ENCODE assay signal across 14 cellular contexts in the genomic region with DNA sequence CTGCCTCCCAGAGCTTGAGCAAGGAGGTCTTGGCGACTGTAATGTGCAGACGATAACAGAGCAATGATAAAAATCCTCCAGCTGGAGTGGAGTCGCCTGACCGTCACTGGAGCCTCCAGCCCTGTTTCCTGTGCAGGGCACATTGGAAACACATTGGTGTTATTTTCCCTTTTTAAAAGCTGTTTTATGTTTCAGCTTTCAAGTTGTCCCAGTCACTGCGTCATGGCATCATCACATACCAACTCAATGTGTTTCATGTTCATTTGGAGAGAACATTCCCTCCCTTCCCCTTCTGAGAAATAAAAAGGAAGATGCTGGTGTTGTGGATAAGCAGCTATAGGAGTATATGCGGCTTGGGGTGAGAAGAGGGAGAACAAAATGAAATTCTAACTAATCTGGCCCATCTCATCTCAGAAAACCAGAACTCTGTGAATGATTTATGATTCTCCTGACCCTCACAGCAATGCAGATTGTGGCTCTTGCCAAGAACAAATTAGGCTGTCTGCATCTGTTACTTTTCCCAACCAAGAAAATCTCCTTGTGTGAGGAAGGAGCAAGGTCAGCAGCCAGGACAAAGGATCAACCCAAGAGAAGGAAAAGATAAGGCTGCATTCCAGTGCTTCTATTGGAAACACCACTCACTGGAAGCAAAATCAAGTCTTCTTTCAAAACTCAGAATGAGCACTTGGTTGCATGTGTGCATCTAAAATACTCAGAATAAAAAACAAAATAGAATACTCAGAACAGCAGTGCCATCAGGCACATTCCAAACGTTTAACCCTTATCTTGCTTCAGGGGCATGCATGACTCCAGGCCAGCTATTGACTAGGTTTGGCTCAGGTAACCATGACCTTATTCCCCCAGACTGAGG.
DNase-seq lines count a peak whose midpoint lies in the region; TF ChIP-seq lines count a peak whose summit lies in the region.
"Had no signal": no experiment of that assay in that cellular context is flagged by ENCODE, and none has a peak within 500 bp of the region (broad histone marks: within the 10 kb centered on the region; RNA-seq: fewer than 3 reads in every experiment).

No MANE protein-coding gene starts in this region.

- no peaks in the 10 kb centered on the region for H3K4me1 Mint-ChIP-seq in activated T-helper 2 cell treated with anti-CD3 and anti-CD28 coated beads, Interferon-gamma antibody, Interleukin-2, Interleukin-4, amounts not matched to agents 10 μg/mL and 5 μg/mL and 100 μg/mL, durations not matched to agents 14 hours and 24 hours and 36 hours (ENCODE audit: low read depth)
- H3K4me1 Mint-ChIP-seq in CD4-positive, alpha-beta memory T cell = peaks cover 0 to 2% (median 0%) of the 10 kb centered on the region in 4 donors

- CTCF ChIA-PET in CD4-positive, alpha-beta memory T cell (lab: Charles Lee; ENCODE audit: partially characterized antibody) = no interaction called here

- no peaks in the 10 kb centered on the region for H3K36me3 Mint-ChIP-seq in activated T-helper 2 cell treated with anti-CD3 and anti-CD28 coated beads, Interferon-gamma antibody, Interleukin-2, Interleukin-4, amounts not matched to agents 10 μg/mL and 5 μg/mL and 100 μg/mL, durations not matched to agents 14 hours and 24 hours and 36 hours (ENCODE audit: low read depth)
- H3K36me3 Mint-ChIP-seq in CD4-positive, alpha-beta memory T cell = peaks cover 0 to 17% of the 10 kb centered on the region in 2 donors
- H3K36me3 Mint-ChIP-seq: natural killer cell had no signal

- peak overlapping the region in 12 of 21 experiments; percentile 0 to 71 (median 39) for H3K27ac ChIP-seq in skin epidermis
- H3K27ac ChIP-seq in CD4-positive, alpha-beta memory T cell (ENCODE audit: low read depth, low read length) = no peak overlapping the region
- H3K27ac ChIP-seq: C4-2B had no signal

- H3K27ac Mint-ChIP-seq in activated T-helper 2 cell treated with anti-CD3 and anti-CD28 coated beads, Interferon-gamma antibody, Interleukin-2, Interleukin-4, amounts not matched to agents 10 μg/mL and 5 μg/mL and 100 μg/mL, durations not matched to agents 14 hours and 24 hours and 36 hours = no peak overlapping the region
- H3K27ac Mint-ChIP-seq in CD4-positive, alpha-beta memory T cell = no peak overlapping the region
- H3K27ac Mint-ChIP-seq: activated T-helper 17 cell treated with anti-CD3 and anti-CD28 coated beads, Interleukin-2, amount 50 U/mL, for 72 hours; dendritic cell treated with granulocyte-macrophage colony-stimulating factor and Interleukin-4, amounts not matched to agents 40 ng/mL and 50 ng/mL, for 4 days; natural killer cell had no signal

- no peaks in the 10 kb centered on the region for H3K36me3 ChIP-seq in CD4-positive, alpha-beta memory T cell (ENCODE audit: insufficient read depth, low read length)

- H3K27me3 Mint-ChIP-seq in activated T-helper 2 cell treated with anti-CD3 and anti-CD28 coated beads, Interferon-gamma antibody, Interleukin-2, Interleukin-4, amounts not matched to agents 10 μg/mL and 5 μg/mL and 100 μg/mL, durations not matched to agents 14 hours and 24 hours and 36 hours (ENCODE audit: low read depth) = no peaks in the 10 kb centered on the region
- H3K27me3 Mint-ChIP-seq in CD4-positive, alpha-beta memory T cell = no peaks in the 10 kb centered on the region
- H3K27me3 Mint-ChIP-seq: activated T-helper 17 cell treated with anti-CD3 and anti-CD28 coated beads, Interleukin-2, amount 50 U/mL, for 72 hours; dendritic cell treated with granulocyte-macrophage colony-stimulating factor and Interleukin-4, amounts not matched to agents 40 ng/mL and 50 ng/mL, for 4 days had no signal

- no peak for TF ChIP-seq CTCF in cardiac fibroblast (IDR thresholded peaks at IDR 0.05; ENCODE audit: low read depth, low read length)

- no peaks in the 10 kb centered on the region for H3K9me3 Mint-ChIP-seq in activated T-helper 2 cell treated with anti-CD3 and anti-CD28 coated beads, Interferon-gamma antibody, Interleukin-2, Interleukin-4, amounts not matched to agents 10 μg/mL and 5 μg/mL and 100 μg/mL, durations not matched to agents 14 hours and 24 hours and 36 hours
- H3K9me3 Mint-ChIP-seq in CD4-positive, alpha-beta memory T cell = no peaks in the 10 kb centered on the region
- H3K9me3 Mint-ChIP-seq: activated T-helper 17 cell treated with anti-CD3 and anti-CD28 coated beads, Interleukin-2, amount 50 U/mL, for 72 hours; dendritic cell treated with granulocyte-macrophage colony-stimulating factor and Interleukin-4, amounts not matched to agents 40 ng/mL and 50 ng/mL, for 4 days; natural killer cell had no signal

- no peaks in the 10 kb centered on the region for H3K27me3 ChIP-seq in CD4-positive, alpha-beta memory T cell (ENCODE audit: insufficient read depth, low read length)

- no peak overlapping the region for H3K4me3 Mint-ChIP-seq in activated T-helper 2 cell treated with anti-CD3 and anti-CD28 coated beads, Interferon-gamma antibody, Interleukin-2, Interleukin-4, amounts not matched to agents 10 μg/mL and 5 μg/mL and 100 μg/mL, durations not matched to agents 14 hours and 24 hours and 36 hours (ENCODE audit: low read depth)
- peak overlapping the region in 1 of 8 donors; percentile 4 for H3K4me3 Mint-ChIP-seq in CD4-positive, alpha-beta memory T cell
- H3K4me3 Mint-ChIP-seq: activated T-helper 17 cell treated with anti-CD3 and anti-CD28 coated beads, Interleukin-2, amount 50 U/mL, for 72 hours; dendritic cell treated with granulocyte-macrophage colony-stimulating factor and Interleukin-4, amounts not matched to agents 40 ng/mL and 50 ng/mL, for 4 days; natural killer cell had no signal

- intact Hi-C loops in activated T-helper 2 cell treated with anti-CD3 and anti-CD28 coated beads, Interferon-gamma antibody, Interleukin-2, Interleukin-4, amounts not matched to agents 10 μg/mL and 5 μg/mL and 100 μg/mL, durations not matched to agents 14 hours and 24 hours and 36 hours (cut with micrococcal nuclease) = no loop called here
- intact Hi-C loops in CD4-positive, alpha-beta memory T cell (cut with micrococcal nuclease) = no loop called here

- no peaks in the 10 kb centered on the region for H3K4me1 ChIP-seq in CD4-positive, alpha-beta memory T cell (ENCODE audit: insufficient read depth, low read length)

- DNase-seq in GM03348 (ENCODE audit: low spot score) (peak; percentile 52), cardiac fibroblast (ENCODE audit: low read depth in 2 of 2) (peak; percentile 66 to 95), left kidney (ENCODE audit: low read depth, low spot score) (peak; percentile 72), SIG-M5 (lab: John Stamatoyannopoulos, UW) (no peak), CD1c-positive myeloid dendritic cell (ENCODE audit: extremely low spot score) (no peak)
- DNase-seq in activated T-helper 2 cell treated with anti-CD3 and anti-CD28 coated beads, Interferon-gamma antibody, Interleukin-2, Interleukin-4, amounts not matched to agents 10 μg/mL and 5 μg/mL and 100 μg/mL, durations not matched to agents 14 hours and 24 hours and 36 hours (ENCODE audit: low spot score) = no peak
- no peak for DNase-seq in CD4-positive, alpha-beta memory T cell
- DNase-seq: natural killer cell; stimulated activated CD4-positive, alpha-beta T cell treated with anti-CD3 and anti-CD28 coated beads, Interleukin-2, amount 100 ng/mL, for 24 hours; stimulated activated naive CD4-positive, alpha-beta T cell had no signal

- POLR2A ChIA-PET in CD4-positive, alpha-beta memory T cell (lab: Charles Lee; ENCODE audit: partially characterized antibody) = no interaction called here

- H3K4me3 ChIP-seq in cardiac fibroblast (replicated peaks in 1 of 2; ENCODE audit: low read depth in 2 of 2, low read length in 2 of 2) = no peak overlapping the region
- H3K4me3 ChIP-seq in skin epidermis = no peak overlapping the region
- H3K4me3 ChIP-seq in CD4-positive, alpha-beta memory T cell (ENCODE audit: low read length in 2 of 2) = no peak overlapping the region

- no peaks in the 10 kb centered on the region for H3K9me3 ChIP-seq in CD4-positive, alpha-beta memory T cell (ENCODE audit: control insufficient read depth in 1 of 2, low read length in 2 of 2)

Comparison
In these comparisons a context has a peak if more than half of its experiments do, and no peak if none do; other contexts are left out.
1. DNase-seq: peak in GM03348 (single experiment), cardiac fibroblast (2 of 2) and left kidney (single experiment); none in SIG-M5 (single experiment), activated T-helper 2 cell treated with anti-CD3 and anti-CD28 coated beads, Interferon-gamma antibody, Interleukin-2, Interleukin-4, amounts not matched to agents 10 μg/mL and 5 μg/mL and 100 μg/mL, durations not matched to agents 14 hours and 24 hours and 36 hours (single experiment), CD1c-positive myeloid dendritic cell (single experiment) and CD4-positive, alpha-beta memory T cell (0 of 5).